1 cellular context compared by ENCODE assay signal in genomic region chr20:44765647-44766367, GRCh38.
TF ChIP-seq lines count a peak whose summit lies in the region.

No MANE protein-coding gene starts in this region.

TF ChIP-seq in K562, 482 proteins besides CTCF, POLR2A, EP300 and RAD21:
- TF ChIP-seq ZBTB17 (CRISPR knock-in tag; IDR thresholded peaks at IDR 0.05) (peak; percentile 83; the same call in 1 of the 2 replicates), MTA2 (IDR thresholded peaks at IDR 0.05; ENCODE audit: low read depth) (no peak)
